In genomic region chr20:2261105-2261504, GRCh38 we compare ENCODE assay signal across 1 cellular context.
TF ChIP-seq lines count a peak whose summit lies in the region.

No MANE protein-coding gene starts in this region.

TF ChIP-seq in HepG2, 621 proteins besides CTCF, POLR2A, EP300 and RAD21 (continued from another document and continues in another):
- TF ChIP-seq AHDC1 (CRISPR knock-in tag; IDR thresholded peaks at IDR 0.05; ENCODE audit: borderline replicate concordance) (0 out of 2 replicates have a peak, but pooled peaks have one; percentile 28), ZNF687 (CRISPR knock-in tag; IDR thresholded peaks at IDR 0.05) (no peak), CENPBD1 (CRISPR knock-in tag; IDR thresholded peaks at IDR 0.05; ENCODE audit: borderline replicate concordance, low read depth) (no peak), ZNF552 (CRISPR knock-in tag; IDR thresholded peaks at IDR 0.05; ENCODE audit: borderline replicate concordance) (no peak), BCL3 (CRISPR knock-in tag; IDR thresholded peaks at IDR 0.05) (no peak), HNRNPL (IDR thresholded peaks at IDR 0.05; ENCODE audit: low read depth, low read length) (peak; percentile 86), SKI (IDR thresholded peaks at IDR 0.05; ENCODE audit: partially characterized antibody) (peak; percentile 72), ZSCAN31 (CRISPR knock-in tag; IDR thresholded peaks at IDR 0.05; ENCODE audit: low read depth) (no peak), TFDP1 (CRISPR knock-in tag; IDR thresholded peaks at IDR 0.05; ENCODE audit: borderline replicate concordance) (no peak), ZNF354B (CRISPR knock-in tag; IDR thresholded peaks at IDR 0.05) (no peak), FOSL1 (CRISPR knock-in tag; IDR thresholded peaks at IDR 0.05; ENCODE audit: borderline replicate concordance) (no peak), ZNF503 (CRISPR knock-in tag; IDR thresholded peaks at IDR 0.05) (no peak), NCOR1 (IDR thresholded peaks at IDR 0.05; ENCODE audit: borderline replicate concordance, low read length) (no peak), GATAD1 (CRISPR knock-in tag; IDR thresholded peaks at IDR 0.05) (no peak), ELK4 (CRISPR knock-in tag; IDR thresholded peaks at IDR 0.05; ENCODE audit: borderline replicate concordance) (no peak), FOXP4 (CRISPR knock-in tag; IDR thresholded peaks at IDR 0.05) (peak; percentile 51), TRAFD1 (CRISPR knock-in tag; IDR thresholded peaks at IDR 0.05; ENCODE audit: borderline replicate concordance) (no peak), AHR (CRISPR knock-in tag; IDR thresholded peaks at IDR 0.05) (no peak), BATF2 (CRISPR knock-in tag; IDR thresholded peaks at IDR 0.05) (0 out of 2 replicates have a peak, but pooled peaks have one; percentile 40), ZNF737 (CRISPR knock-in tag; IDR thresholded peaks at IDR 0.05; ENCODE audit: borderline replicate concordance) (0 out of 2 replicates have a peak, but pooled peaks have one; percentile 58), ZNF430 (CRISPR knock-in tag; IDR thresholded peaks at IDR 0.05) (no peak), EZH2 (conservative IDR thresholded peaks at IDR 0.05; ENCODE audit: low read depth, low read length) (no peak), ATF1 (CRISPR knock-in tag; IDR thresholded peaks at IDR 0.05) (no peak), PHF20 (CRISPR knock-in tag; IDR thresholded peaks at IDR 0.05) (no peak), ZNF44 (CRISPR knock-in tag; IDR thresholded peaks at IDR 0.05) (no peak), HMG20A (CRISPR knock-in tag; IDR thresholded peaks at IDR 0.05; ENCODE audit: borderline replicate concordance) (0 out of 2 replicates have a peak, but pooled peaks have one; percentile 18), ZNF746 (CRISPR knock-in tag; IDR thresholded peaks at IDR 0.05) (no peak), NR2F1 (CRISPR knock-in tag; IDR thresholded peaks at IDR 0.05) (peak in 1 of 2 experiments; percentile 5; a peak in 1 of 4 replicates), FOSL2 (CRISPR knock-in tag; IDR thresholded peaks at IDR 0.05) (peak; percentile 49), CENPX (CRISPR knock-in tag; IDR thresholded peaks at IDR 0.05) (no peak), ZNF10 (CRISPR knock-in tag; IDR thresholded peaks at IDR 0.05; ENCODE audit: borderline replicate concordance, low read depth) (no peak), HOXA5 (CRISPR knock-in tag; IDR thresholded peaks at IDR 0.05) (no peak), ZBTB34 (CRISPR knock-in tag; IDR thresholded peaks at IDR 0.05) (no peak), ATF3 (CRISPR knock-in tag; IDR thresholded peaks at IDR 0.05) (no peak), SMAD3 (CRISPR knock-in tag; IDR thresholded peaks at IDR 0.05) (no peak), YY1 (IDR thresholded peaks at IDR 0.05; ENCODE audit: insufficient read depth, insufficient replicate concordance, low read depth, low read length) (no peak)
